1 cellular context compared by ENCODE assay signal in the genomic region with DNA sequence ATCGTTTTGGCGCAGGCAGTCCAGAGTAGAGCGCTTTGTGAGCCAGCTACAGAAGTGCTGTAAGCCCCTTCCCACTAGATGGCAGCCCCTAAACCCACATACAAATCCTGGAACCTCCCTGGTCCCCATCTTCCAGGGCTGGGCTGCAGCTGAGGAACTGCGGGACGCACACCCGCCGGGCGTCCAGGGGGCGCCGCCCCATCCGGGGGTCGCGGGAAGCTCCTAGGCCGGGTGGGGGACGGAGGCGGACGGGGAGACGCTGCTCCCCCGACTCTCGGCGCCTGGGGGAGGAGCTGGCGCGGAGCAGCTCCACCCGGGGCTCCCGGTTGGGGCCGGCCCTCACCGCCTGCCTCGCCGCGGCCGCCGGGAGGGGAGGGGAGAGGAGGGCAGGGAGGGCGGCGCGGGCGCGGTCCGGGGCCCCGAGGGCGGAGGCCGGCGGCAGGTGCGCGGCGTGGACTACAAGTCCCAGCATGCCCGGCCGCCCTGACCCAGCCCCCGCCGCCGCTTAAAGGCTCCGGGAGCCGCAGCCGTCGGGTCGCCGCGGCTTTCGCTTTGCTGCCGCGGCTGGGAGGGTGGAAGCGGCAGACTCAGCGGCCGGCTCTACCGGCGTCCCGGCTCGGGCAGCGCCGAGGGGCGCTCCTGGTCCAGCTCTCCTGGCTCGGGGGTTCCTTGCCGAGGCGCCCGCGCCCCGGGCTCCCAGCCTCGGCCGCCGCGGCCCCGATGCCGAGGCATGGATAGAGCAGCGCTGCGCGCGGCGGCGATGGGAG.
TF ChIP-seq lines count a peak whose summit lies in the region.

A gene (plus strand): TSS at position 535 of the 767 bp plus-strand sequence. CDS start 196 bp downstream, at position 731.

TF ChIP-seq in K562, 482 proteins besides CTCF, POLR2A, EP300 and RAD21 (continued from another document and continues in another):
- TF ChIP-seq, protein P1, sequence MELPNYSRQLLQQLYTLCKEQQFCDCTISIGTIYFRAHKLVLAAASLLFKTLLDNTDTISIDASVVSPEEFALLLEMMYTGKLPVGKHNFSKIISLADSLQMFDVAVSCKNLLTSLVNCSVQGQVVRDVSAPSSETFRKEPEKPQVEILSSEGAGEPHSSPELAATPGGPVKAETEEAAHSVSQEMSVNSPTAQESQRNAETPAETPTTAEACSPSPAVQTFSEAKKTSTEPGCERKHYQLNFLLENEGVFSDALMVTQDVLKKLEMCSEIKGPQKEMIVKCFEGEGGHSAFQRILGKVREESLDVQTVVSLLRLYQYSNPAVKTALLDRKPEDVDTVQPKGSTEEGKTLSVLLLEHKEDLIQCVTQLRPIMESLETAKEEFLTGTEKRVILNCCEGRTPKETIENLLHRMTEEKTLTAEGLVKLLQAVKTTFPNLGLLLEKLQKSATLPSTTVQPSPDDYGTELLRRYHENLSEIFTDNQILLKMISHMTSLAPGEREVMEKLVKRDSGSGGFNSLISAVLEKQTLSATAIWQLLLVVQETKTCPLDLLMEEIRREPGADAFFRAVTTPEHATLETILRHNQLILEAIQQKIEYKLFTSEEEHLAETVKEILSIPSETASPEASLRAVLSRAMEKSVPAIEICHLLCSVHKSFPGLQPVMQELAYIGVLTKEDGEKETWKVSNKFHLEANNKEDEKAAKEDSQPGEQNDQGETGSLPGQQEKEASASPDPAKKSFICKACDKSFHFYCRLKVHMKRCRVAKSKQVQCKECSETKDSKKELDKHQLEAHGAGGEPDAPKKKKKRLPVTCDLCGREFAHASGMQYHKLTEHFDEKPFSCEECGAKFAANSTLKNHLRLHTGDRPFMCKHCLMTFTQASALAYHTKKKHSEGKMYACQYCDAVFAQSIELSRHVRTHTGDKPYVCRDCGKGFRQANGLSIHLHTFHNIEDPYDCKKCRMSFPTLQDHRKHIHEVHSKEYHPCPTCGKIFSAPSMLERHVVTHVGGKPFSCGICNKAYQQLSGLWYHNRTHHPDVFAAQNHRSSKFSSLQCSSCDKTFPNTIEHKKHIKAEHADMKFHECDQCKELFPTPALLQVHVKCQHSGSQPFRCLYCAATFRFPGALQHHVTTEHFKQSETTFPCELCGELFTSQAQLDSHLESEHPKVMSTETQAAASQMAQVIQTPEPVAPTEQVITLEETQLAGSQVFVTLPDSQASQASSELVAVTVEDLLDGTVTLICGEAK (IDR thresholded peaks at IDR 0.05), result 0 out of 2 replicates have a peak, but pooled peaks have one; percentile 48
- TF ChIP-seq, protein P1 (CRISPR knock-in tag; IDR thresholded peaks at IDR 0.05), result no peak
- TF ChIP-seq CXXC5 (CRISPR knock-in tag; IDR thresholded peaks at IDR 0.05) (peak; percentile 90), MYNN (IDR thresholded peaks at IDR 0.05) (0 out of 2 replicates have a peak, but pooled peaks have one; percentile 40), MYNN (CRISPR knock-in tag; IDR thresholded peaks at IDR 0.05) (no peak), BHLHE40 (IDR thresholded peaks at IDR 0.05; ENCODE audit: low read length) (0 out of 2 replicates have a peak, but pooled peaks have one; percentile 17), ZBTB7A (IDR thresholded peaks at IDR 0.05; ENCODE audit: borderline replicate concordance, control insufficient read depth, low read depth, low read length) (peak; percentile 94), HCFC1 (IDR thresholded peaks at IDR 0.05; ENCODE audit: low read depth, low read length) (peak; percentile 93), FOXM1 (IDR thresholded peaks at IDR 0.05; ENCODE audit: low read depth) (no peak), FOXM1 (CRISPR knock-in tag; IDR thresholded peaks at IDR 0.05; ENCODE audit: low read depth) (no peak), GABPB2 (CRISPR knock-in tag; conservative IDR thresholded peaks at IDR 0.05) (no peak), L3MBTL2 (IDR thresholded peaks at IDR 0.05) (peak; percentile 47), ZNF354B (CRISPR knock-in tag; IDR thresholded peaks at IDR 0.05) (no peak), RBM22 (IDR thresholded peaks at IDR 0.05; ENCODE audit: low read depth, low read length, poor library complexity, severe bottlenecking) (peak; percentile 23), CEBPG (CRISPR knock-in tag; IDR thresholded peaks at IDR 0.05) (no peak), CEBPG (tag; conservative IDR thresholded peaks at IDR 0.05 in 1 of 2, IDR thresholded peaks at IDR 0.05 in 1 of 2) (no peak), RCOR1 (IDR thresholded peaks at IDR 0.05; ENCODE audit: borderline replicate concordance in 1 of 2, low read depth in 2 of 2, low read length in 2 of 2) (peak in 1 of 2 experiments; percentile 8; a peak in 1 of 4 replicates), ZKSCAN1 (IDR thresholded peaks at IDR 0.05; ENCODE audit: low read depth, low read length) (peak; percentile 19; the same call in 1 of the 2 replicates), ZFX (CRISPR knock-in tag; IDR thresholded peaks at IDR 0.05) (peak; percentile 47), SP1 (CRISPR knock-in tag; IDR thresholded peaks at IDR 0.05) (0 out of 2 replicates have a peak, but pooled peaks have one; percentile 42), HMGN3 (IDR thresholded peaks at IDR 0.05; ENCODE audit: borderline replicate concordance, extremely low read depth, insufficient read length, low read depth, low read length) (peak; percentile 46), SRF (CRISPR knock-in tag; IDR thresholded peaks at IDR 0.05) (peak in 1 of 2 experiments; percentile 60; a peak in 1 of 4 replicates), MCM7 (IDR thresholded peaks at IDR 0.05) (no peak), NONO (IDR thresholded peaks at IDR 0.05; ENCODE audit: low read depth in 2 of 2, low read length in 1 of 2) (peak in 1 of 2 experiments; percentile 63; a peak in 1 of 4 replicates), ARID2 (IDR thresholded peaks at IDR 0.05) (no peak), CCNT2 (IDR thresholded peaks at IDR 0.05; ENCODE audit: borderline replicate concordance, extremely low read depth, insufficient read length, low read depth, low read length) (peak; percentile 71), EP400 (IDR thresholded peaks at IDR 0.05) (peak; percentile 56), IRF2 (CRISPR knock-in tag; IDR thresholded peaks at IDR 0.05) (no peak), HNRNPLL (IDR thresholded peaks at IDR 0.05; ENCODE audit: low read depth, low read length, poor library complexity, severe bottlenecking) (peak; percentile 5), SREBF1 (IDR thresholded peaks at IDR 0.05; ENCODE audit: borderline replicate concordance, low read depth, low read length) (no peak), NR2C2 (CRISPR knock-in tag; IDR thresholded peaks at IDR 0.05) (no peak), NR2C2 (tag; IDR thresholded peaks at IDR 0.05) (peak; percentile 93), ADNP (tag; IDR thresholded peaks at IDR 0.05) (no peak), SUPT5H (IDR thresholded peaks at IDR 0.05) (peak; percentile 43; the same call in 1 of the 2 replicates), PCBP2 (IDR thresholded peaks at IDR 0.05; ENCODE audit: low read depth, low read length, poor library complexity, severe bottlenecking) (peak; percentile 8), ESRRA (IDR thresholded peaks at IDR 0.05; ENCODE audit: borderline replicate concordance, low read depth) (peak; percentile 20; the same call in 1 of the 2 replicates), BCOR (IDR thresholded peaks at IDR 0.05) (no peak), SMAD1 (IDR thresholded peaks at IDR 0.05; ENCODE audit: low read depth, low read length, partially characterized antibody) (no peak), MAZ (CRISPR knock-in tag; conservative IDR thresholded peaks at IDR 0.05 in 1 of 2, IDR thresholded peaks at IDR 0.05 in 1 of 2) (peak; percentile 75 to 96), MYC (IDR thresholded peaks at IDR 0.05; ENCODE audit: low read depth, low read length) (peak; percentile 21; the same call in 1 of the 2 replicates), MYC (CRISPR knock-in tag; IDR thresholded peaks at IDR 0.05; ENCODE audit: borderline replicate concordance, low read depth) (no peak)
- TF ChIP-seq, protein P2, sequence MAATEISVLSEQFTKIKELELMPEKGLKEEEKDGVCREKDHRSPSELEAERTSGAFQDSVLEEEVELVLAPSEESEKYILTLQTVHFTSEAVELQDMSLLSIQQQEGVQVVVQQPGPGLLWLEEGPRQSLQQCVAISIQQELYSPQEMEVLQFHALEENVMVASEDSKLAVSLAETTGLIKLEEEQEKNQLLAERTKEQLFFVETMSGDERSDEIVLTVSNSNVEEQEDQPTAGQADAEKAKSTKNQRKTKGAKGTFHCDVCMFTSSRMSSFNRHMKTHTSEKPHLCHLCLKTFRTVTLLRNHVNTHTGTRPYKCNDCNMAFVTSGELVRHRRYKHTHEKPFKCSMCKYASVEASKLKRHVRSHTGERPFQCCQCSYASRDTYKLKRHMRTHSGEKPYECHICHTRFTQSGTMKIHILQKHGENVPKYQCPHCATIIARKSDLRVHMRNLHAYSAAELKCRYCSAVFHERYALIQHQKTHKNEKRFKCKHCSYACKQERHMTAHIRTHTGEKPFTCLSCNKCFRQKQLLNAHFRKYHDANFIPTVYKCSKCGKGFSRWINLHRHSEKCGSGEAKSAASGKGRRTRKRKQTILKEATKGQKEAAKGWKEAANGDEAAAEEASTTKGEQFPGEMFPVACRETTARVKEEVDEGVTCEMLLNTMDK (IDR thresholded peaks at IDR 0.05; ENCODE audit: borderline replicate concordance, insufficient read depth, low read depth, low read length, poor library complexity, severe bottlenecking), result peak; percentile 82
- TF ChIP-seq, protein P3, sequence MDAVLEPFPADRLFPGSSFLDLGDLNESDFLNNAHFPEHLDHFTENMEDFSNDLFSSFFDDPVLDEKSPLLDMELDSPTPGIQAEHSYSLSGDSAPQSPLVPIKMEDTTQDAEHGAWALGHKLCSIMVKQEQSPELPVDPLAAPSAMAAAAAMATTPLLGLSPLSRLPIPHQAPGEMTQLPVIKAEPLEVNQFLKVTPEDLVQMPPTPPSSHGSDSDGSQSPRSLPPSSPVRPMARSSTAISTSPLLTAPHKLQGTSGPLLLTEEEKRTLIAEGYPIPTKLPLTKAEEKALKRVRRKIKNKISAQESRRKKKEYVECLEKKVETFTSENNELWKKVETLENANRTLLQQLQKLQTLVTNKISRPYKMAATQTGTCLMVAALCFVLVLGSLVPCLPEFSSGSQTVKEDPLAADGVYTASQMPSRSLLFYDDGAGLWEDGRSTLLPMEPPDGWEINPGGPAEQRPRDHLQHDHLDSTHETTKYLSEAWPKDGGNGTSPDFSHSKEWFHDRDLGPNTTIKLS (IDR thresholded peaks at IDR 0.05; ENCODE audit: borderline replicate concordance, low read depth), result peak; percentile 79
- TF ChIP-seq, protein P4, sequence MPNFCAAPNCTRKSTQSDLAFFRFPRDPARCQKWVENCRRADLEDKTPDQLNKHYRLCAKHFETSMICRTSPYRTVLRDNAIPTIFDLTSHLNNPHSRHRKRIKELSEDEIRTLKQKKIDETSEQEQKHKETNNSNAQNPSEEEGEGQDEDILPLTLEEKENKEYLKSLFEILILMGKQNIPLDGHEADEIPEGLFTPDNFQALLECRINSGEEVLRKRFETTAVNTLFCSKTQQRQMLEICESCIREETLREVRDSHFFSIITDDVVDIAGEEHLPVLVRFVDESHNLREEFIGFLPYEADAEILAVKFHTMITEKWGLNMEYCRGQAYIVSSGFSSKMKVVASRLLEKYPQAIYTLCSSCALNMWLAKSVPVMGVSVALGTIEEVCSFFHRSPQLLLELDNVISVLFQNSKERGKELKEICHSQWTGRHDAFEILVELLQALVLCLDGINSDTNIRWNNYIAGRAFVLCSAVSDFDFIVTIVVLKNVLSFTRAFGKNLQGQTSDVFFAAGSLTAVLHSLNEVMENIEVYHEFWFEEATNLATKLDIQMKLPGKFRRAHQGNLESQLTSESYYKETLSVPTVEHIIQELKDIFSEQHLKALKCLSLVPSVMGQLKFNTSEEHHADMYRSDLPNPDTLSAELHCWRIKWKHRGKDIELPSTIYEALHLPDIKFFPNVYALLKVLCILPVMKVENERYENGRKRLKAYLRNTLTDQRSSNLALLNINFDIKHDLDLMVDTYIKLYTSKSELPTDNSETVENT (CRISPR knock-in tag; IDR thresholded peaks at IDR 0.05), result 0 out of 2 replicates have a peak, but pooled peaks have one; percentile 32
- TF ChIP-seq, protein P5, sequence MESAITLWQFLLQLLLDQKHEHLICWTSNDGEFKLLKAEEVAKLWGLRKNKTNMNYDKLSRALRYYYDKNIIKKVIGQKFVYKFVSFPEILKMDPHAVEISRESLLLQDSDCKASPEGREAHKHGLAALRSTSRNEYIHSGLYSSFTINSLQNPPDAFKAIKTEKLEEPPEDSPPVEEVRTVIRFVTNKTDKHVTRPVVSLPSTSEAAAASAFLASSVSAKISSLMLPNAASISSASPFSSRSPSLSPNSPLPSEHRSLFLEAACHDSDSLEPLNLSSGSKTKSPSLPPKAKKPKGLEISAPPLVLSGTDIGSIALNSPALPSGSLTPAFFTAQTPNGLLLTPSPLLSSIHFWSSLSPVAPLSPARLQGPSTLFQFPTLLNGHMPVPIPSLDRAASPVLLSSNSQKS (CRISPR knock-in tag; IDR thresholded peaks at IDR 0.05), result no peak
- TF ChIP-seq, protein P6, sequence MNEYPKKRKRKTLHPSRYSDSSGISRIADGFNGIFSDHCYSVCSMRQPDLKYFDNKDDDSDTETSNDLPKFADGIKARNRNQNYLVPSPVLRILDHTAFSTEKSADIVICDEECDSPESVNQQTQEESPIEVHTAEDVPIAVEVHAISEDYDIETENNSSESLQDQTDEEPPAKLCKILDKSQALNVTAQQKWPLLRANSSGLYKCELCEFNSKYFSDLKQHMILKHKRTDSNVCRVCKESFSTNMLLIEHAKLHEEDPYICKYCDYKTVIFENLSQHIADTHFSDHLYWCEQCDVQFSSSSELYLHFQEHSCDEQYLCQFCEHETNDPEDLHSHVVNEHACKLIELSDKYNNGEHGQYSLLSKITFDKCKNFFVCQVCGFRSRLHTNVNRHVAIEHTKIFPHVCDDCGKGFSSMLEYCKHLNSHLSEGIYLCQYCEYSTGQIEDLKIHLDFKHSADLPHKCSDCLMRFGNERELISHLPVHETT (CRISPR knock-in tag; conservative IDR thresholded peaks at IDR 0.05 in 1 of 2, IDR thresholded peaks at IDR 0.05 in 1 of 2), result peak in 1 of 2 experiments; percentile 82; a peak in 2 of 4 replicates
